ENCODE assay signal across 1 cellular context in genomic region chr14:64510825-64511679, GRCh38.
TF ChIP-seq lines count a peak whose summit lies in the region.

No MANE protein-coding gene starts in this region.

TF ChIP-seq in GM12878, 131 proteins besides CTCF, POLR2A, EP300 and RAD21 (continues in another document):
- TF ChIP-seq ATF2 (IDR thresholded peaks at IDR 0.05; ENCODE audit: low read length) (no peak), ATF7 (IDR thresholded peaks at IDR 0.05; ENCODE audit: low read depth) (no peak), MTA2 (IDR thresholded peaks at IDR 0.05; ENCODE audit: low read depth) (no peak), ATF3 (IDR thresholded peaks at IDR 0.05; ENCODE audit: borderline replicate concordance, extremely low read depth, low read depth, low read length) (no peak), TARDBP (IDR thresholded peaks at IDR 0.05; ENCODE audit: borderline replicate concordance) (no peak), LARP7 (IDR thresholded peaks at IDR 0.05) (no peak), IKZF1 (conservative IDR thresholded peaks at IDR 0.05) (peak; percentile 53), ZNF24 (IDR thresholded peaks at IDR 0.05) (no peak), NBN (IDR thresholded peaks at IDR 0.05) (no peak), ZNF274 (IDR thresholded peaks at IDR 0.05; ENCODE audit: insufficient read depth, insufficient read length) (no peak), KAT2A (conservative IDR thresholded peaks at IDR 0.05; ENCODE audit: control insufficient read depth, low read depth, low read length) (no peak), E2F4 (IDR thresholded peaks at IDR 0.05; ENCODE audit: low read depth, low read length) (no peak), BCL3 (IDR thresholded peaks at IDR 0.05; ENCODE audit: borderline replicate concordance, insufficient read depth, low read depth, low read length, poor library complexity, severe bottlenecking) (no peak), TAF1 (IDR thresholded peaks at IDR 0.05; ENCODE audit: borderline replicate concordance, low read depth, low read length) (no peak), ZNF622 (IDR thresholded peaks at IDR 0.05) (no peak), HCFC1 (IDR thresholded peaks at IDR 0.05; ENCODE audit: low read length) (no peak), ASH2L (IDR thresholded peaks at IDR 0.05; ENCODE audit: borderline replicate concordance, low read depth) (no peak), STAT3 (IDR thresholded peaks at IDR 0.05; ENCODE audit: low read depth, low read length) (no peak), CREB1 (IDR thresholded peaks at IDR 0.05; ENCODE audit: low read depth) (0 out of 2 replicates have a peak, but pooled peaks have one; percentile 36), ETV6 (conservative IDR thresholded peaks at IDR 0.05 in 1 of 2, IDR thresholded peaks at IDR 0.05 in 1 of 2; ENCODE audit: borderline replicate concordance in 1 of 2, low read depth in 1 of 2) (no peak), TBL1XR1 (IDR thresholded peaks at IDR 0.05; ENCODE audit: low read depth, low read length) (no peak), BRCA1 (IDR thresholded peaks at IDR 0.05; ENCODE audit: low read depth, low read length) (no peak), PKNOX1 (IDR thresholded peaks at IDR 0.05) (no peak), FOXK2 (IDR thresholded peaks at IDR 0.05) (no peak), TCF3 (IDR thresholded peaks at IDR 0.05; ENCODE audit: borderline replicate concordance, insufficient read depth, low read depth, low read length) (no peak), ZZZ3 (IDR thresholded peaks at IDR 0.05; ENCODE audit: control insufficient read depth, insufficient read length, low read depth) (no peak), NFYA (IDR thresholded peaks at IDR 0.05; ENCODE audit: borderline replicate concordance, low read depth, low read length) (no peak), FOXM1 (IDR thresholded peaks at IDR 0.05; ENCODE audit: low read depth, low read length) (peak; percentile 40; the same call in 1 of the 2 replicates), SREBF2 (IDR thresholded peaks at IDR 0.05; ENCODE audit: low read length) (no peak), NFIC (IDR thresholded peaks at IDR 0.05; ENCODE audit: low read depth, low read length) (no peak), ZNF217 (IDR thresholded peaks at IDR 0.05) (no peak), SMAD5 (IDR thresholded peaks at IDR 0.05; ENCODE audit: low read depth) (no peak), RFX5 (IDR thresholded peaks at IDR 0.05; ENCODE audit: low read depth, low read length) (no peak), PAX5 (IDR thresholded peaks at IDR 0.05; ENCODE audit: borderline replicate concordance, low read depth, low read length) (no peak), TCF12 (IDR thresholded peaks at IDR 0.05; ENCODE audit: low read depth, low read length) (no peak), ZNF384 (IDR thresholded peaks at IDR 0.05; ENCODE audit: borderline replicate concordance, low read depth, low read length) (no peak), DPF2 (IDR thresholded peaks at IDR 0.05) (no peak), SMARCA5 (IDR thresholded peaks at IDR 0.05) (0 out of 2 replicates have a peak, but pooled peaks have one; percentile 80), WRNIP1 (IDR thresholded peaks at IDR 0.05; ENCODE audit: borderline replicate concordance, low read depth, low read length) (0 out of 2 replicates have a peak, but pooled peaks have one; percentile 47), JUND (IDR thresholded peaks at IDR 0.05; ENCODE audit: low read depth, low read length) (no peak)
- TF ChIP-seq, protein P1, sequence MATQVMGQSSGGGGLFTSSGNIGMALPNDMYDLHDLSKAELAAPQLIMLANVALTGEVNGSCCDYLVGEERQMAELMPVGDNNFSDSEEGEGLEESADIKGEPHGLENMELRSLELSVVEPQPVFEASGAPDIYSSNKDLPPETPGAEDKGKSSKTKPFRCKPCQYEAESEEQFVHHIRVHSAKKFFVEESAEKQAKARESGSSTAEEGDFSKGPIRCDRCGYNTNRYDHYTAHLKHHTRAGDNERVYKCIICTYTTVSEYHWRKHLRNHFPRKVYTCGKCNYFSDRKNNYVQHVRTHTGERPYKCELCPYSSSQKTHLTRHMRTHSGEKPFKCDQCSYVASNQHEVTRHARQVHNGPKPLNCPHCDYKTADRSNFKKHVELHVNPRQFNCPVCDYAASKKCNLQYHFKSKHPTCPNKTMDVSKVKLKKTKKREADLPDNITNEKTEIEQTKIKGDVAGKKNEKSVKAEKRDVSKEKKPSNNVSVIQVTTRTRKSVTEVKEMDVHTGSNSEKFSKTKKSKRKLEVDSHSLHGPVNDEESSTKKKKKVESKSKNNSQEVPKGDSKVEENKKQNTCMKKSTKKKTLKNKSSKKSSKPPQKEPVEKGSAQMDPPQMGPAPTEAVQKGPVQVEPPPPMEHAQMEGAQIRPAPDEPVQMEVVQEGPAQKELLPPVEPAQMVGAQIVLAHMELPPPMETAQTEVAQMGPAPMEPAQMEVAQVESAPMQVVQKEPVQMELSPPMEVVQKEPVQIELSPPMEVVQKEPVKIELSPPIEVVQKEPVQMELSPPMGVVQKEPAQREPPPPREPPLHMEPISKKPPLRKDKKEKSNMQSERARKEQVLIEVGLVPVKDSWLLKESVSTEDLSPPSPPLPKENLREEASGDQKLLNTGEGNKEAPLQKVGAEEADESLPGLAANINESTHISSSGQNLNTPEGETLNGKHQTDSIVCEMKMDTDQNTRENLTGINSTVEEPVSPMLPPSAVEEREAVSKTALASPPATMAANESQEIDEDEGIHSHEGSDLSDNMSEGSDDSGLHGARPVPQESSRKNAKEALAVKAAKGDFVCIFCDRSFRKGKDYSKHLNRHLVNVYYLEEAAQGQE (IDR thresholded peaks at IDR 0.05; ENCODE audit: low read depth, low read length): no peak
- TF ChIP-seq, protein P2, sequence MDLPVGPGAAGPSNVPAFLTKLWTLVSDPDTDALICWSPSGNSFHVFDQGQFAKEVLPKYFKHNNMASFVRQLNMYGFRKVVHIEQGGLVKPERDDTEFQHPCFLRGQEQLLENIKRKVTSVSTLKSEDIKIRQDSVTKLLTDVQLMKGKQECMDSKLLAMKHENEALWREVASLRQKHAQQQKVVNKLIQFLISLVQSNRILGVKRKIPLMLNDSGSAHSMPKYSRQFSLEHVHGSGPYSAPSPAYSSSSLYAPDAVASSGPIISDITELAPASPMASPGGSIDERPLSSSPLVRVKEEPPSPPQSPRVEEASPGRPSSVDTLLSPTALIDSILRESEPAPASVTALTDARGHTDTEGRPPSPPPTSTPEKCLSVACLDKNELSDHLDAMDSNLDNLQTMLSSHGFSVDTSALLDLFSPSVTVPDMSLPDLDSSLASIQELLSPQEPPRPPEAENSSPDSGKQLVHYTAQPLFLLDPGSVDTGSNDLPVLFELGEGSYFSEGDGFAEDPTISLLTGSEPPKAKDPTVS (IDR thresholded peaks at IDR 0.05; ENCODE audit: low read depth, low read length): peak; percentile 86
- TF ChIP-seq, protein P3, sequence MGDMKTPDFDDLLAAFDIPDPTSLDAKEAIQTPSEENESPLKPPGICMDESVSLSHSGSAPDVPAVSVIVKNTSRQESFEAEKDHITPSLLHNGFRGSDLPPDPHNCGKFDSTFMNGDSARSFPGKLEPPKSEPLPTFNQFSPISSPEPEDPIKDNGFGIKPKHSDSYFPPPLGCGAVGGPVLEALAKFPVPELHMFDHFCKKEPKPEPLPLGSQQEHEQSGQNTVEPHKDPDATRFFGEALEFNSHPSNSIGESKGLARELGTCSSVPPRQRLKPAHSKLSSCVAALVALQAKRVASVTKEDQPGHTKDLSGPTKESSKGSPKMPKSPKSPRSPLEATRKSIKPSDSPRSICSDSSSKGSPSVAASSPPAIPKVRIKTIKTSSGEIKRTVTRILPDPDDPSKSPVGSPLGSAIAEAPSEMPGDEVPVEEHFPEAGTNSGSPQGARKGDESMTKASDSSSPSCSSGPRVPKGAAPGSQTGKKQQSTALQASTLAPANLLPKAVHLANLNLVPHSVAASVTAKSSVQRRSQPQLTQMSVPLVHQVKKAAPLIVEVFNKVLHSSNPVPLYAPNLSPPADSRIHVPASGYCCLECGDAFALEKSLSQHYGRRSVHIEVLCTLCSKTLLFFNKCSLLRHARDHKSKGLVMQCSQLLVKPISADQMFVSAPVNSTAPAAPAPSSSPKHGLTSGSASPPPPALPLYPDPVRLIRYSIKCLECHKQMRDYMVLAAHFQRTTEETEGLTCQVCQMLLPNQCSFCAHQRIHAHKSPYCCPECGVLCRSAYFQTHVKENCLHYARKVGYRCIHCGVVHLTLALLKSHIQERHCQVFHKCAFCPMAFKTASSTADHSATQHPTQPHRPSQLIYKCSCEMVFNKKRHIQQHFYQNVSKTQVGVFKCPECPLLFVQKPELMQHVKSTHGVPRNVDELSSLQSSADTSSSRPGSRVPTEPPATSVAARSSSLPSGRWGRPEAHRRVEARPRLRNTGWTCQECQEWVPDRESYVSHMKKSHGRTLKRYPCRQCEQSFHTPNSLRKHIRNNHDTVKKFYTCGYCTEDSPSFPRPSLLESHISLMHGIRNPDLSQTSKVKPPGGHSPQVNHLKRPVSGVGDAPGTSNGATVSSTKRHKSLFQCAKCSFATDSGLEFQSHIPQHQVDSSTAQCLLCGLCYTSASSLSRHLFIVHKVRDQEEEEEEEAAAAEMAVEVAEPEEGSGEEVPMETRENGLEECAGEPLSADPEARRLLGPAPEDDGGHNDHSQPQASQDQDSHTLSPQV (IDR thresholded peaks at IDR 0.05): no peak
- TF ChIP-seq, protein P4, sequence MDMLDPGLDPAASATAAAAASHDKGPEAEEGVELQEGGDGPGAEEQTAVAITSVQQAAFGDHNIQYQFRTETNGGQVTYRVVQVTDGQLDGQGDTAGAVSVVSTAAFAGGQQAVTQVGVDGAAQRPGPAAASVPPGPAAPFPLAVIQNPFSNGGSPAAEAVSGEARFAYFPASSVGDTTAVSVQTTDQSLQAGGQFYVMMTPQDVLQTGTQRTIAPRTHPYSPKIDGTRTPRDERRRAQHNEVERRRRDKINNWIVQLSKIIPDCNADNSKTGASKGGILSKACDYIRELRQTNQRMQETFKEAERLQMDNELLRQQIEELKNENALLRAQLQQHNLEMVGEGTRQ (IDR thresholded peaks at IDR 0.05; ENCODE audit: borderline replicate concordance, low read depth, low read length): no peak
- TF ChIP-seq, protein P5, sequence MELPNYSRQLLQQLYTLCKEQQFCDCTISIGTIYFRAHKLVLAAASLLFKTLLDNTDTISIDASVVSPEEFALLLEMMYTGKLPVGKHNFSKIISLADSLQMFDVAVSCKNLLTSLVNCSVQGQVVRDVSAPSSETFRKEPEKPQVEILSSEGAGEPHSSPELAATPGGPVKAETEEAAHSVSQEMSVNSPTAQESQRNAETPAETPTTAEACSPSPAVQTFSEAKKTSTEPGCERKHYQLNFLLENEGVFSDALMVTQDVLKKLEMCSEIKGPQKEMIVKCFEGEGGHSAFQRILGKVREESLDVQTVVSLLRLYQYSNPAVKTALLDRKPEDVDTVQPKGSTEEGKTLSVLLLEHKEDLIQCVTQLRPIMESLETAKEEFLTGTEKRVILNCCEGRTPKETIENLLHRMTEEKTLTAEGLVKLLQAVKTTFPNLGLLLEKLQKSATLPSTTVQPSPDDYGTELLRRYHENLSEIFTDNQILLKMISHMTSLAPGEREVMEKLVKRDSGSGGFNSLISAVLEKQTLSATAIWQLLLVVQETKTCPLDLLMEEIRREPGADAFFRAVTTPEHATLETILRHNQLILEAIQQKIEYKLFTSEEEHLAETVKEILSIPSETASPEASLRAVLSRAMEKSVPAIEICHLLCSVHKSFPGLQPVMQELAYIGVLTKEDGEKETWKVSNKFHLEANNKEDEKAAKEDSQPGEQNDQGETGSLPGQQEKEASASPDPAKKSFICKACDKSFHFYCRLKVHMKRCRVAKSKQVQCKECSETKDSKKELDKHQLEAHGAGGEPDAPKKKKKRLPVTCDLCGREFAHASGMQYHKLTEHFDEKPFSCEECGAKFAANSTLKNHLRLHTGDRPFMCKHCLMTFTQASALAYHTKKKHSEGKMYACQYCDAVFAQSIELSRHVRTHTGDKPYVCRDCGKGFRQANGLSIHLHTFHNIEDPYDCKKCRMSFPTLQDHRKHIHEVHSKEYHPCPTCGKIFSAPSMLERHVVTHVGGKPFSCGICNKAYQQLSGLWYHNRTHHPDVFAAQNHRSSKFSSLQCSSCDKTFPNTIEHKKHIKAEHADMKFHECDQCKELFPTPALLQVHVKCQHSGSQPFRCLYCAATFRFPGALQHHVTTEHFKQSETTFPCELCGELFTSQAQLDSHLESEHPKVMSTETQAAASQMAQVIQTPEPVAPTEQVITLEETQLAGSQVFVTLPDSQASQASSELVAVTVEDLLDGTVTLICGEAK (IDR thresholded peaks at IDR 0.05; ENCODE audit: borderline replicate concordance): no peak
